8 cellular contexts compared by ENCODE assay signal in the genomic region with DNA sequence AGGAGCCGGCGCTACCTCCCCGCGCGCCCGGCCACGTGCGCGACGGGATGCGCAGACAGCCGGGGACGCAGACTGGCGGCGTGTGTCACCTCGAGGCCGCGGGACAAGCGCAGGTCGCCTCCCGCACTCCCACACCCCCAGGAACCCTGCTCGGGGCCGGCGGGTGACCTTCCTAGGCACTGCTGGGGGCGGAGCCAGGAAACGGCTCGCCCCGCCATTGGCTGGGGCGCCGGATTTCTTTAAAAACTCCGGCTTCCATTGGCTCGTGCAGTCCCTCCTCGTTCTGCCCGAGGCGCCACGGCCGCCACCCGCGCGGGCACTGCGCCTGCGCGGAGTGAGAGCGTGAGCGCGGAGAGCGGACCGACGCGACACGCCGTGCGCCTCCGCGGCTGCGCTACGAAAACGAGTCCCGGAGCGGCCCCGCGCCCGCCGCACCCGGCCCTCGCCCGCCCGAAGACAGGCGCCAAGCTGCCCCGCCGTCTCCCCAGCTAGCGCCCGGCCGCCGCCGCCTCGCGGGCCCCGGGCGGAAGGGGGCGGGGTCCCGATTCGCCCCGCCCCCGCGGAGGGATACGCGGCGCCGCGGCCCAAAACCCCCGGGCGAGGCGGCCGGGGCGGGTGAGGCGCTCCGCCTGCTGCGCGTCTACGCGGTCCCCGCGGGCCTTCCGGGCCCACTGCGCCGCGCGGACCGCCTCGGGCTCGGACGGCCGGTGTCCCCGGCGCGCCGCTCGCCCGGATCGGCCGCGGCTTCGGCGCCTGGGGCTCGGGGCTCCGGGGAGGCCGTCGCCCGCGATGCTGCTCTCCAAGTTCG. TPM values are rescaled to one million over a fixed set of nuclear protein-coding genes. Genes with fewer than 3 reads are reported as not detected.
DNase-seq lines count a peak whose midpoint lies in the region; ATAC-seq, FAIRE-seq and TF ChIP-seq lines count a peak whose summit lies in the region.

A gene (plus strand): TSS at position 614 of the 808 bp plus-strand sequence. CDS start 176 bp downstream, at position 790.

- dilution Hi-C loops in keratinocyte (cut with MboI; ENCODE audit: extremely low pct_ligation_motif_present, low sequenced_read_pairs) = no loop called here

- H3K27me3 ChIP-seq in keratinocyte (ENCODE audit: control insufficient read depth, extremely low read depth, insufficient read depth, low read length) = no peaks in the 10 kb centered on the region

- H3K4me1 ChIP-seq in keratinocyte (ENCODE audit: control insufficient read depth, extremely low read depth, insufficient read depth, low read length) = peaks cover 18% of the 10 kb centered on the region

- H3K9ac ChIP-seq in keratinocyte (ENCODE audit: control insufficient read depth, extremely low read depth, insufficient read depth, low read length) = peak within 1 kb of the TSS; percentile 88

- peaks cover 6% of the 10 kb centered on the region for H4K20me1 ChIP-seq in keratinocyte (ENCODE audit: control insufficient read depth, extremely low read depth, insufficient read depth, low read length)

- peak within 1 kb of the TSS; percentile 81 for H3K27ac ChIP-seq in keratinocyte (ENCODE audit: control insufficient read depth, insufficient read depth, low read length)

- H3K9me3 ChIP-seq in keratinocyte (ENCODE audit: control insufficient read depth, low read depth, low read length) = no peaks in the 10 kb centered on the region

- no peak for TF ChIP-seq CTCF in keratinocyte (optimal IDR thresholded peaks at IDR 0.05 in 1 of 3, IDR thresholded peaks at IDR 0.05 in 1 of 3, conservative IDR thresholded peaks at IDR 0.05 in 1 of 3; ENCODE audit: extremely low read depth in 1 of 3, insufficient read depth in 2 of 3, low read length in 3 of 3)

- peaks cover 10 to 16% of the 10 kb centered on the region in 2 experiments for H3K36me3 ChIP-seq in keratinocyte (ENCODE audit: control insufficient read depth in 2 of 2, extremely low read depth in 1 of 2, insufficient read depth in 2 of 2, low read length in 2 of 2)

- no peak for FAIRE-seq in keratinocyte (lab: Jason Lieb, UNC)

- peak within 1 kb of the TSS; percentile 82 for H3K4me2 ChIP-seq in keratinocyte (ENCODE audit: control insufficient read depth, extremely low read depth, insufficient read depth, low read depth, low read length)

- H3K9me1 ChIP-seq in keratinocyte (ENCODE audit: control insufficient read depth, extremely low read depth, insufficient read depth, low read length) = no peaks in the 10 kb centered on the region

- peak within 1 kb of the TSS; percentile 53 for H2AFZ ChIP-seq in keratinocyte (ENCODE audit: control insufficient read depth, low read length)

- DNase-seq in AML-193 (lab: John Stamatoyannopoulos, UW) (peak; percentile 93 to 95), NCI-H510A (lab: John Stamatoyannopoulos, UW) (peak; percentile 83), cerebellar nuclear complex (lab: John Stamatoyannopoulos, UW) (peak; percentile 29 to 62), keratinocyte (ENCODE audit: low read depth, low spot score) (peak; percentile 74)
- peak; percentile 88 for DNase-seq in activated CD4-positive, alpha-beta T cell treated with anti-CD3 and anti-CD28 coated beads for 1 hour
- DNase-seq in stimulated activated CD4-positive, alpha-beta T cell treated with anti-CD3 and anti-CD28 coated beads, Interleukin-12 subunit alpha, Interleukin-12 subunit beta, amount 100 ng/mL, for 48 hours (ENCODE audit: low read depth in 2 of 3, low spot score in 1 of 3) = peak; percentile 83 to 93 (median 90)

- H3K4me3 ChIP-seq in keratinocyte (ENCODE audit: control insufficient read depth in 2 of 3, extremely low read depth in 1 of 3, insufficient read depth in 2 of 3, low read depth in 1 of 3, low read length in 3 of 3) = peak within 1 kb of the TSS; percentile 66 to 79 (median 76)

- ATAC-seq in GM19043 (IDR thresholded peaks at IDR 0.05; ENCODE audit: low read depth, unreplicated experiment) (peak; percentile 62), HG03354 (IDR thresholded peaks at IDR 0.05; ENCODE audit: poor library complexity, severe bottlenecking, unreplicated experiment) (peak; percentile 74)

- peaks cover 23% of the 10 kb centered on the region for H3K79me2 ChIP-seq in keratinocyte (ENCODE audit: control insufficient read depth, insufficient read depth, low read length)

RNA-seq across cellular contexts. Expression of the gene that starts here (rescaled TPM):
- polyA plus RNA-seq in keratinocyte = 3.4 to 6.5 TPM (median 4.8 TPM) in 3 replicates
- 3.3 TPM for polyA plus RNA-seq in keratinocyte (2011; ENCODE audit: low read depth)
- polyA plus RNA-seq in keratinocyte (2011; cell fraction: cytosol; rRNA removed) = 2.7 and 6.4 TPM in 2 replicates
- 8.9 and 11.7 TPM in 2 replicates for polyA plus RNA-seq in keratinocyte (2011; cell fraction: nucleus; rRNA removed)
- polyA plus RNA-seq in keratinocyte (2012; ENCODE audit: low replicate concordance) = 7.8 and 20.0 TPM in 2 replicates
- 1.6 to 4.4 TPM (median 2.3 TPM) in 3 replicates for polyA minus RNA-seq in keratinocyte
- polyA minus RNA-seq in keratinocyte (2011; cell fraction: cytosol; rRNA and poly(A)+ RNA removed) = 10.7 TPM
- polyA minus RNA-seq in keratinocyte (2011; cell fraction: nucleus; rRNA and poly(A)+ RNA removed) = 5.5 and 8.2 TPM in 2 replicates

Comparison
In these comparisons a context has a peak if more than half of its experiments do, and no peak if none do; other contexts are left out.
1. Peak in every context shown above with its lines: DNase-seq, ATAC-seq, H3K4me3 ChIP-seq and H3K27ac ChIP-seq.